In the genomic region with DNA sequence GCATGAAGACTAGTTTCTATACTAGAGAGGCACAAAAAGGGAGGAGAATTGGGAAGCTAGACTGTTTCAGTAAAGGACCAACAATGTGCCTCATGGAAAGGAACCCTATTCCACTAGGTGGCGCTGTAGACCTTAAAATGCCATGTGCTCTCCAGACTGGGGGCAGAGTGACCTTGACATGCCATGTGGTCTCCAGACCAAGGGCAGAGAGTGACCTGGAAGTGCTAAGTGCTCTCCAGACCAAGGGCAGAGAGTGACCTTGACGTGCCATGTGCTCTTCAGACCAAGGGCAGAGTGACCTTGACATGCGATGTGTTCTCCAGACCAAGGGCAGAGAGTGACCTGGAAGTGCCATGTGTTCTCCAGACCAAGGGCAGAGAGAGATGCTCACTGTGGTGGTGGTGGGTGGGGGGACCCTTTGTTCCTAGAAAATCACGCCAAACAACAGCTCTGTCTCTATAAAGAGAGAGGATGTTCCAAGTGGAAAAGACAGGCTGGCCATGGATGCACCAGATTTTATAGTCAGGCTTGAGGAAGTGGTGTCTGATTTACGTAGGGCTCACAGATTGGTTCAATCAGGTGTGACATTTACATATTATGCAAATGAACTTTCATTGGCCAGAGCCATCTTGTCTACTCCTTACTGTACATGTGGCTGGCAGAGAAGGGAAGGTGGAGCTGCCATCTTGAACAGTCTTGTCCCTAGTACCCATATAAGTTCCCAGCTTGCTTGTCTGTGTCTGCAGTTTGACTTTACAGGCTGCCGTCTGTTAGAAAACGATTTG, we compare ENCODE assay signal across 9 cellular contexts.
DNase-seq lines count a peak whose midpoint lies in the region; ATAC-seq and TF ChIP-seq lines count a peak whose summit lies in the region.
"Had no signal": no experiment of that assay in that cellular context is flagged by ENCODE, and none has a peak within 500 bp of the region (broad histone marks: within the 10 kb centered on the region; RNA-seq: fewer than 3 reads in every experiment).

No MANE protein-coding gene starts in this region.

- H3K14ac ChIP-seq in trophoblast cell (ENCODE audit: low read length), result no peak overlapping the region

- H2AK5ac ChIP-seq in trophoblast cell (ENCODE audit: low read length), result no peak overlapping the region

- H3K4me2 ChIP-seq in trophoblast cell (ENCODE audit: low read length), result no peak overlapping the region

- intact Hi-C loops in gastrocnemius medialis (cut with DNase I; ENCODE audit: low total_unique reads), result no loop called here

- no peak for TF ChIP-seq POLR2A in gastrocnemius medialis (IDR thresholded peaks at IDR 0.05)

- in situ Hi-C loops in gastrocnemius medialis (cut with MboI; ENCODE audit: low sequenced_read_pairs in 4 of 4), result no loop called here

- TF ChIP-seq CTCF in HFFc6 (IDR thresholded peaks at IDR 0.05) (peak; percentile 50), gastrocnemius medialis (IDR thresholded peaks at IDR 0.05 in 4 of 5, conservative IDR thresholded peaks at IDR 0.05 in 1 of 5) (peak in 1 of 5 experiments; percentile 40)

- H3K27me3 ChIP-seq in trophoblast cell (ENCODE audit: insufficient read depth, low read length) (no peaks in the 10 kb centered on the region), gastrocnemius medialis (no peaks in the 10 kb centered on the region)

- no peak overlapping the region for H3K9ac ChIP-seq in trophoblast cell (ENCODE audit: low read length)

- H3K36me3 ChIP-seq in trophoblast cell (ENCODE audit: control insufficient read depth in 1 of 2, insufficient read depth in 2 of 2, low read length in 2 of 2), result no peaks in the 10 kb centered on the region
- H3K36me3 ChIP-seq in gastrocnemius medialis, result no peaks in the 10 kb centered on the region

- no peak overlapping the region for H3K18ac ChIP-seq in trophoblast cell (ENCODE audit: low read length)

- H3K27ac Mint-ChIP-seq in HFFc6, result no peak overlapping the region
- H3K27ac Mint-ChIP-seq: CD8-positive, alpha-beta T cell had no signal

- H3K9me3 ChIP-seq in trophoblast cell (ENCODE audit: insufficient read depth, low read depth, low read length) (no peaks in the 10 kb centered on the region), gastrocnemius medialis (no peaks in the 10 kb centered on the region)

- no peak overlapping the region for H2AFZ ChIP-seq in trophoblast cell (ENCODE audit: insufficient read depth, low read length, poor library complexity)

- H3K9me3 Mint-ChIP-seq in HFFc6, result peaks cover 47% of the 10 kb centered on the region

- H4K91ac ChIP-seq in trophoblast cell (ENCODE audit: low read depth, low read length), result no peak overlapping the region

- H3K23ac ChIP-seq in trophoblast cell (ENCODE audit: low read length), result no peak overlapping the region

- H3K4me3 Mint-ChIP-seq in HFFc6, result no peak overlapping the region
- H3K4me3 Mint-ChIP-seq: CD8-positive, alpha-beta T cell had no signal

- H4K12ac ChIP-seq in trophoblast cell (ENCODE audit: low read depth, low read length), result no peak overlapping the region

- H3K79me1 ChIP-seq in trophoblast cell (ENCODE audit: low read length), result no peaks in the 10 kb centered on the region

- no CpG with 5 or more reads among the region's 7 CpGs for WGBS in trophoblast cell (ENCODE audit: extremely low coverage, insufficient coverage, insufficient read length)

- H3K36me3 Mint-ChIP-seq in HFFc6 (ENCODE audit: low read depth), result no peaks in the 10 kb centered on the region
- H3K36me3 Mint-ChIP-seq: CD8-positive, alpha-beta T cell had no signal

- ATAC-seq in gastrocnemius medialis, result no peak
- ATAC-seq: CD8-positive, alpha-beta T cell had no signal

- H3K4me3 ChIP-seq in trophoblast cell (ENCODE audit: low read depth, low read length), result no peak overlapping the region
- H3K4me3 ChIP-seq in gastrocnemius medialis, result no peak overlapping the region

- H3K4me1 Mint-ChIP-seq in HFFc6 (ENCODE audit: low read depth), result no peaks in the 10 kb centered on the region

- no peak overlapping the region for H2BK120ac ChIP-seq in trophoblast cell (ENCODE audit: insufficient read depth, low read length, poor library complexity)

- H2BK5ac ChIP-seq in trophoblast cell (ENCODE audit: low read depth, low read length, poor library complexity), result no peak overlapping the region

- H3K27me3 Mint-ChIP-seq in HFFc6 (ENCODE audit: insufficient read depth), result no peaks in the 10 kb centered on the region

- H3K27ac ChIP-seq in trophoblast cell (ENCODE audit: low read depth, low read length), result no peak overlapping the region
- no peak overlapping the region for H3K27ac ChIP-seq in gastrocnemius medialis

- no peaks in the 10 kb centered on the region for H3K79me2 ChIP-seq in trophoblast cell (ENCODE audit: control insufficient read depth, insufficient read depth, low read length, poor library complexity)

- peak; percentile 38 for DNase-seq in SKM-1 treated with dmso at 0.1 percent for 144 hours (lab: John Stamatoyannopoulos, UW; ENCODE audit: unreplicated experiment)
- DNase-seq in SKM-1 (lab: John Stamatoyannopoulos, UW; ENCODE audit: unreplicated experiment), result no peak
- no peak for DNase-seq in HFFc6
- DNase-seq in NCI-H446 treated with DMSO at 0.1 percent for 48 hours (lab: John Stamatoyannopoulos, UW), result peak; percentile 18
- peak; percentile 8 for DNase-seq in cerebellar cortex (ENCODE audit: low spot score)
- peak; percentile 30 to 73 for DNase-seq in trophoblast cell
- DNase-seq in germinal center (ENCODE audit: low spot score), result no peak
- DNase-seq in gastrocnemius medialis, result no peak

- no peak overlapping the region for H3K4ac ChIP-seq in trophoblast cell (ENCODE audit: low read depth, low read length)

- no peak overlapping the region for H2BK12ac ChIP-seq in trophoblast cell (ENCODE audit: low read length)

- H4K8ac ChIP-seq in trophoblast cell (ENCODE audit: low read depth, low read length), result no peak overlapping the region

- peaks cover 0 to 2% of the 10 kb centered on the region in 2 experiments for H3K4me1 ChIP-seq in trophoblast cell (ENCODE audit: control insufficient read depth in 1 of 2, insufficient read depth in 2 of 2, low read length in 2 of 2)
- no peaks in the 10 kb centered on the region for H3K4me1 ChIP-seq in gastrocnemius medialis

Comparison
In these comparisons a context has a peak if more than half of its experiments do, and no peak if none do; other contexts are left out.
1. DNase-seq: peak in SKM-1 treated with dmso at 0.1 percent for 144 hours (single experiment), NCI-H446 treated with DMSO at 0.1 percent for 48 hours (single experiment), cerebellar cortex (single experiment) and trophoblast cell (2 of 2); none in SKM-1 (single experiment), HFFc6 (single experiment), germinal center (single experiment) and gastrocnemius medialis (0 of 2).